Comparison of ENCODE assay signal across 8 cellular contexts in the genomic region with DNA sequence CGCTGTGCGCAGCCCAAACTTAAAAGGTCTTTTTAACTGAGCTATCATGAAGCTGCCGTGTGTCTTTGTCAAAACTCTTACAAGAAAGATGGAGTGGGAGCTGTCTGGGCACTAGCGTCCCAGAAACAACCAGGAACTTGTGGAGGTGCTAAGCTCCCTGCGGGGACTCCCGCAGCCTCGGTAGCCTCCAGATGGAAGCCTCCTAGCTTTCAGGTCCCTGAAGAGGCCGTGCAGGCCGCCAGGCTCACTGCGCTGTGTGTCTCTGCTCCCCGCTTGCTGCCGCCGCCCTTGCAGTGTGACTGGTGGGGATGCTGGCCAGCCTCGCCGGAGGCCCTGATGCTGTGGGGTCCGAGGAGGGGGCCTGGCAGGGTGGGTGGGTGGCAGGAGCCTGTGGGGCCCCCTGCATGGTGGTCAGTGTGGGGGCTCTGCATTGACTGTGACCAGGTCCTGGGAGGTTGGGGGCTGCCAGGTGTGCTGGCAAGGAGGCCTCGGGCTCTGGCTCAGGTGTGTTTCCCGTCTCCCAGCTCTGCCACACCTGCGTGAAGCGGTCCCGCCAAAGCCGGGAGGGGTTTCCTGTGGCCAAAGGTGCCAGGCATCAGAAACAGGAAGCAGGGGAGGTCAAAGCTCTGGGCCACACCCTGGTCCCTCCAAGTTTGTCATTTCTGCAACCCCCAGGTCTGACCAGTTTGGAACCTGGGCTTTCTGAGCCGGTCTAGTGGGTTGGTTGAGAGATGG. TPM values are rescaled to one million over a fixed set of nuclear protein-coding genes. Genes with fewer than 3 reads are reported as not detected.
DNase-seq lines count a peak whose midpoint lies in the region; ATAC-seq and TF ChIP-seq lines count a peak whose summit lies in the region.

No MANE protein-coding gene starts in this region.

- peak overlapping the region; percentile 85 for H3K4me3 ChIP-seq in left ventricle myocardium inferior
- peak overlapping the region; percentile 28 to 70 (median 67) for H3K4me3 ChIP-seq in skeletal muscle tissue (ENCODE audit: low read length in 3 of 3)

- H3K27me3 Mint-ChIP-seq in activated T-cell treated with anti-CD3 and anti-CD28 coated beads, Interleukin-2, amount 50 U/mL, for 4 hours (ENCODE audit: low read depth): no peaks in the 10 kb centered on the region

- H3K9me3 Mint-ChIP-seq in activated T-cell treated with anti-CD3 and anti-CD28 coated beads, Interleukin-2, amount 50 U/mL, for 4 hours: no peaks in the 10 kb centered on the region

- ATAC-seq in activated T-cell treated with anti-CD3 and anti-CD28 coated beads, Interleukin-2, amount 50 U/mL, for 4 hours: no peak
- no peak for ATAC-seq in activated CD4-positive, CD25-positive, alpha-beta regulatory T cell treated with anti-CD3 and anti-CD28 coated beads, Interleukin-2, amount 50 U/mL, for 24 hours

- no peak for TF ChIP-seq CTCF in left ventricle myocardium inferior (IDR thresholded peaks at IDR 0.05; ENCODE audit: borderline replicate concordance)

- peak; percentile 23 for DNase-seq in NCI-H82 (lab: John Stamatoyannopoulos, UW)
- no peak for DNase-seq in NCI-H82 treated with DMSO at 0.1 percent for 48 hours (lab: John Stamatoyannopoulos, UW; ENCODE audit: unreplicated experiment)
- no peak for DNase-seq in activated T-cell treated with anti-CD3 and anti-CD28 coated beads, Interleukin-2, amount 50 U/mL, for 4 hours
- no peak for DNase-seq in left ventricle myocardium inferior
- DNase-seq in NCI-H2107 (lab: John Stamatoyannopoulos, UW): no peak
- no peak for DNase-seq in stimulated activated CD4-positive, alpha-beta T cell treated with anti-CD3 and anti-CD28 coated beads, Interleukin-15, amount 100 ng/mL, for 24 hours

- H3K9me3 ChIP-seq in left ventricle myocardium inferior (replicated peaks) (no peaks in the 10 kb centered on the region), skeletal muscle tissue (ENCODE audit: control insufficient read depth in 3 of 3, low read length in 3 of 3) (no peaks in the 10 kb centered on the region)

- peaks cover 39% of the 10 kb centered on the region for H3K4me1 Mint-ChIP-seq in activated T-cell treated with anti-CD3 and anti-CD28 coated beads, Interleukin-2, amount 50 U/mL, for 4 hours (ENCODE audit: low read depth)

- H3K4me3 Mint-ChIP-seq in activated T-cell treated with anti-CD3 and anti-CD28 coated beads, Interleukin-2, amount 50 U/mL, for 4 hours: peak overlapping the region; percentile 96

- peaks cover 3% of the 10 kb centered on the region for H3K36me3 Mint-ChIP-seq in activated T-cell treated with anti-CD3 and anti-CD28 coated beads, Interleukin-2, amount 50 U/mL, for 4 hours (ENCODE audit: insufficient read depth)

- H3K27me3 ChIP-seq in left ventricle myocardium inferior (ENCODE audit: low read depth): no peaks in the 10 kb centered on the region
- no peaks in the 10 kb centered on the region for H3K27me3 ChIP-seq in skeletal muscle tissue (ENCODE audit: control insufficient read depth in 3 of 3, insufficient read depth in 3 of 3, low read length in 3 of 3)

- peak overlapping the region; percentile 69 for H3K27ac ChIP-seq in left ventricle myocardium inferior (replicated peaks)
- H3K27ac ChIP-seq in skeletal muscle tissue (ENCODE audit: low read depth, low read length): no peak overlapping the region

- H3K4me1 ChIP-seq in left ventricle myocardium inferior (peaks cover 80% of the 10 kb centered on the region), skeletal muscle tissue (ENCODE audit: control insufficient read depth in 3 of 3, insufficient read depth in 3 of 3, low read length in 3 of 3) (peaks cover 32 to 44% (median 41%) of the 10 kb centered on the region in 3 donors)

- peak overlapping the region; percentile 68 to 80 (median 80) for H3K9ac ChIP-seq in skeletal muscle tissue (ENCODE audit: low read depth in 1 of 3, low read length in 3 of 3)

- H3K36me3 ChIP-seq in left ventricle myocardium inferior: no peaks in the 10 kb centered on the region
- H3K36me3 ChIP-seq in skeletal muscle tissue (ENCODE audit: control insufficient read depth in 3 of 3, insufficient read depth in 3 of 3, low read length in 3 of 3): no peaks in the 10 kb centered on the region

- intact Hi-C loops in left ventricle myocardium inferior (cut with micrococcal nuclease): no loop called here

RNA-seq across cellular contexts. Expression of a gene that starts 1.2 kb away (rescaled TPM):
- total RNA-seq in activated T-cell treated with anti-CD3 and anti-CD28 coated beads, Interleukin-2, amount 50 U/mL, for 4 hours: 10 to 100 TPM; 91.3 to 95.0 (median 93.4) TPM
- 21.0 TPM for total RNA-seq in left ventricle myocardium inferior
- 4.7 TPM for total RNA-seq in skeletal muscle tissue

RNA-seq across cellular contexts. Expression of a gene that starts 13.9 kb away (rescaled TPM):
- total RNA-seq in activated T-cell treated with anti-CD3 and anti-CD28 coated beads, Interleukin-2, amount 50 U/mL, for 4 hours: 10 to 100 TPM; 24.4 to 27.9 (median 26.9) TPM
- total RNA-seq in left ventricle myocardium inferior (15.0 TPM), skeletal muscle tissue (4.7 TPM)

RNA-seq across cellular contexts. Expression of a gene that starts 16.4 kb away (rescaled TPM):
- total RNA-seq in activated T-cell treated with anti-CD3 and anti-CD28 coated beads, Interleukin-2, amount 50 U/mL, for 4 hours: 1 to 10 TPM; 1.1 to 2.9 (median 1.4) TPM
- total RNA-seq in left ventricle myocardium inferior: 0.58 TPM
- total RNA-seq in skeletal muscle tissue: not detected

RNA-seq across cellular contexts. Expression of a gene that starts 57.9 kb away (rescaled TPM):
- total RNA-seq in activated T-cell treated with anti-CD3 and anti-CD28 coated beads, Interleukin-2, amount 50 U/mL, for 4 hours: 10 to 100 TPM; 44.5 to 50.6 (median 48.3) TPM
- total RNA-seq in left ventricle myocardium inferior (18.3 TPM), skeletal muscle tissue (17.2 TPM)
